8 cellular contexts compared by ENCODE assay signal in genomic region chr17:74972107-74972972, GRCh38. TPM values are rescaled to one million over a fixed set of nuclear protein-coding genes. Genes with fewer than 3 reads are reported as not detected.
DNase-seq lines count a peak whose midpoint lies in the region; ATAC-seq and TF ChIP-seq lines count a peak whose summit lies in the region.

Gene HID1 (minus strand): TSS chr17:74972759. CDS start chr17:74972656, 103 bp downstream.

- ATAC-seq in HG03354 (IDR thresholded peaks at IDR 0.05; ENCODE audit: poor library complexity, severe bottlenecking, unreplicated experiment): no peak
- ATAC-seq in HG02759 (IDR thresholded peaks at IDR 0.05; ENCODE audit: unreplicated experiment): no peak

- H3K27ac ChIP-seq in CD4-positive, alpha-beta memory T cell (ENCODE audit: low read depth, low read length): peak within 1 kb of the TSS; percentile 32
- H3K27ac ChIP-seq in Karpas-422 (ENCODE audit: low read length) (no peak within 1 kb of the TSS), VCaP (peak within 1 kb of the TSS; percentile 86), brain microvascular endothelial cell (no peak within 1 kb of the TSS), skin epidermis (peak within 1 kb of the TSS in 11 of 21 experiments; percentile 2 to 71 (median 33))

- intact Hi-C loops in CD4-positive, alpha-beta memory T cell (cut with micrococcal nuclease): loop anchor here (1.0 to 2.0 kb wide), 2 partner anchors 15 to 74 kb away; partner anchors contain the start of genes ATP5PD, CDR2L and KCTD2

- H3K36me3 Mint-ChIP-seq in CD4-positive, alpha-beta memory T cell: no peaks in the 10 kb centered on the region

- H3K27me3 Mint-ChIP-seq in CD4-positive, alpha-beta memory T cell: peaks cover 3 to 5% of the 10 kb centered on the region in 2 donors

- in situ Hi-C loops in brain microvascular endothelial cell (cut with HindIII; ENCODE audit: low pct_ligation_motif_present, low sequenced_read_pairs): no loop called here

- peak within 1 kb of the TSS; percentile 36 to 62 for H3K4me3 ChIP-seq in CD4-positive, alpha-beta memory T cell (ENCODE audit: low read length in 2 of 2)
- H3K4me3 ChIP-seq in Karpas-422 (ENCODE audit: low read length) (peak within 1 kb of the TSS; percentile 30; the same call in 1 of the 2 replicates), brain microvascular endothelial cell (ENCODE audit: low read depth, low read length) (peak within 1 kb of the TSS; percentile 43), skin epidermis (peak within 1 kb of the TSS; percentile 38 to 59 (median 47))

- H3K9me2 ChIP-seq in Karpas-422 (replicated peaks; ENCODE audit: insufficient read depth, low read length): no peaks in the 10 kb centered on the region

- no peaks in the 10 kb centered on the region for H3K9me3 ChIP-seq in CD4-positive, alpha-beta memory T cell (ENCODE audit: control insufficient read depth in 1 of 2, low read length in 2 of 2)
- no peaks in the 10 kb centered on the region for H3K9me3 ChIP-seq in Karpas-422 (ENCODE audit: low read length)

- POLR2A ChIA-PET in CD4-positive, alpha-beta memory T cell (lab: Charles Lee; ENCODE audit: partially characterized antibody): interaction anchor here (1.3 to 3.0 kb wide), 12 partner anchors 10 to 234 kb away, joined by 3 to 25 read pairs (median 5); partner anchors contain the start of genes ARMC7, CDR2L, FDXR and MRPL58

- no peak within 1 kb of the TSS for H3K9ac ChIP-seq in Karpas-422 (ENCODE audit: low read length)

- no peaks in the 10 kb centered on the region for H3K27me3 ChIP-seq in CD4-positive, alpha-beta memory T cell (ENCODE audit: insufficient read depth, low read length)
- H3K27me3 ChIP-seq in Karpas-422 (ENCODE audit: low read length): no peaks in the 10 kb centered on the region
- peaks cover 18% of the 10 kb centered on the region for H3K27me3 ChIP-seq in brain microvascular endothelial cell (replicated peaks)

- peaks cover 15% of the 10 kb centered on the region for H3K4me1 ChIP-seq in CD4-positive, alpha-beta memory T cell (ENCODE audit: insufficient read depth, low read length)
- peaks cover 9% of the 10 kb centered on the region for H3K4me1 ChIP-seq in Karpas-422 (ENCODE audit: low read length)

- CTCF ChIA-PET in CD4-positive, alpha-beta memory T cell (lab: Charles Lee; ENCODE audit: partially characterized antibody): interaction anchor here (0.8 to 6.6 kb wide), 8 partner anchors 9 to 437 kb away, joined by 3 to 80 read pairs (median 6); partner anchors contain the start of gene CDR2L

- peaks cover 4 to 11% (median 7%) of the 10 kb centered on the region in 4 donors for H3K4me1 Mint-ChIP-seq in CD4-positive, alpha-beta memory T cell

- DNase-seq in CD4-positive, alpha-beta memory T cell: peak; percentile 71 to 75 (median 74)
- peak; percentile 59 for DNase-seq in Karpas-422
- no peak for DNase-seq in brain microvascular endothelial cell
- DNase-seq in iPS-NIHi7 (ENCODE audit: extremely low spot score): peak; percentile 89

- no peaks in the 10 kb centered on the region for H3K79me2 ChIP-seq in Karpas-422 (ENCODE audit: low read length)

- H3K4me3 Mint-ChIP-seq in CD4-positive, alpha-beta memory T cell: peak within 1 kb of the TSS; percentile 81 to 92 (median 86)

- H4K20me1 ChIP-seq in Karpas-422 (ENCODE audit: insufficient read depth, low read depth, low read length): no peaks in the 10 kb centered on the region

- TF ChIP-seq CTCF in VCaP (conservative IDR thresholded peaks at IDR 0.05): no peak
- TF ChIP-seq CTCF in brain microvascular endothelial cell (IDR thresholded peaks at IDR 0.05; ENCODE audit: low read depth, low read length, missing control alignments): no peak

- H3K9me3 Mint-ChIP-seq in CD4-positive, alpha-beta memory T cell: no peaks in the 10 kb centered on the region

- no peak within 1 kb of the TSS for H2AFZ ChIP-seq in Karpas-422 (ENCODE audit: low read length)

- no peaks in the 10 kb centered on the region for H3K36me3 ChIP-seq in CD4-positive, alpha-beta memory T cell (ENCODE audit: insufficient read depth, low read length)
- H3K36me3 ChIP-seq in Karpas-422 (ENCODE audit: insufficient read depth, low read length) (no peaks in the 10 kb centered on the region), brain microvascular endothelial cell (replicated peaks) (no peaks in the 10 kb centered on the region)

- H3K4me2 ChIP-seq in Karpas-422 (ENCODE audit: low read depth, low read length, poor library complexity, severe bottlenecking): peak within 1 kb of the TSS; percentile 44

- H3K27ac Mint-ChIP-seq in CD4-positive, alpha-beta memory T cell: peak within 1 kb of the TSS; percentile 57 to 90 (median 74)

RNA-seq across cellular contexts. Expression of gene HID1, which starts in this region (rescaled TPM):
- total RNA-seq in CD4-positive, alpha-beta memory T cell: 10 to 100 TPM; 17.5 to 19.5 TPM
- 1 to 10 TPM; 3.0 to 5.1 TPM for polyA plus RNA-seq in CD4-positive, alpha-beta memory T cell
- 0.65 TPM in 1 of 2 replicates, not detected in the other for total RNA-seq in Karpas-422 (2014; rRNA removed; shearing (Covaris generic); ENCODE audit: low replicate concordance)

Comparison
In these comparisons a context has a peak if more than half of its experiments do, and no peak if none do; other contexts are left out.
1. RNA of gene HID1 (total RNA-seq): 17.5 to 19.5 TPM in CD4-positive, alpha-beta memory T cell; 0.65 TPM in Karpas-422; every median in the first group is over 10 times any median in the second.
2. Peak in DNase-seq, H3K4me3 ChIP-seq and H3K4me2 ChIP-seq in Karpas-422; RNA of the gene not detected or under 1 TPM.
3. H3K27ac ChIP-seq: peak in CD4-positive, alpha-beta memory T cell (single experiment), VCaP (single experiment) and skin epidermis (11 of 21); none in Karpas-422 (single experiment) and brain microvascular endothelial cell (single experiment).
4. Peak in every context shown above with its lines, with median percentiles within 50 percentile points of each other: H3K4me3 ChIP-seq.